10 cellular contexts compared by ENCODE assay signal in genomic region chrX:45714864-45715263, GRCh38.
DNase-seq lines count a peak whose midpoint lies in the region; ATAC-seq and TF ChIP-seq lines count a peak whose summit lies in the region.
"Had no signal": no experiment of that assay in that cellular context is flagged by ENCODE, and none has a peak within 500 bp of the region (broad histone marks: within the 10 kb centered on the region; RNA-seq: fewer than 3 reads in every experiment).

No MANE protein-coding gene starts in this region.

- no peak for TF ChIP-seq CTCF in gastroesophageal sphincter (IDR thresholded peaks at IDR 0.05)

- no peaks in the 10 kb centered on the region for H3K9me3 ChIP-seq in gastroesophageal sphincter

- no peak for TF ChIP-seq EP300 in gastroesophageal sphincter (IDR thresholded peaks at IDR 0.05)

- H3K36me3 Mint-ChIP-seq in activated naive CD4-positive, alpha-beta T cell treated with anti-CD3 and anti-CD28 coated beads for 36 hours (ENCODE audit: low read depth), result no peaks in the 10 kb centered on the region
- H3K36me3 Mint-ChIP-seq: CD8-positive, alpha-beta memory T cell had no signal

- no peaks in the 10 kb centered on the region for H3K9me3 Mint-ChIP-seq in activated naive CD4-positive, alpha-beta T cell treated with anti-CD3 and anti-CD28 coated beads for 36 hours

- no peaks in the 10 kb centered on the region for H3K4me1 ChIP-seq in gastroesophageal sphincter

- H3K4me3 Mint-ChIP-seq in activated naive CD4-positive, alpha-beta T cell treated with anti-CD3 and anti-CD28 coated beads for 36 hours, result no peak overlapping the region
- H3K4me3 Mint-ChIP-seq: CD8-positive, alpha-beta memory T cell had no signal

- no peaks in the 10 kb centered on the region for H3K27me3 ChIP-seq in gastroesophageal sphincter

- no peak overlapping the region for H3K4me3 ChIP-seq in gastroesophageal sphincter

- peak; percentile 46 for DNase-seq in activated naive CD4-positive, alpha-beta T cell treated with anti-CD3 and anti-CD28 coated beads for 36 hours
- DNase-seq in activated naive CD4-positive, alpha-beta T cell treated with anti-CD3 and anti-CD28 coated beads, Interleukin-2, amount 50 U/mL, for 16 hours, result no peak
- peak; percentile 22 for DNase-seq in NCI-H460 (ENCODE audit: extremely low read depth, low read depth)
- peak; percentile 21 for DNase-seq in stimulated activated naive CD8-positive, alpha-beta T cell treated with anti-CD3 and anti-CD28 coated beads, Interleukin-15, Interleukin-2, amounts not matched to agents 100 U/mL and 50 U/mL, for 24 hours
- DNase-seq: CD8-positive, alpha-beta memory T cell; NCI-H1048 had no signal

- no peaks in the 10 kb centered on the region for H3K36me3 ChIP-seq in gastroesophageal sphincter

- TF ChIP-seq POLR2A in gastroesophageal sphincter (IDR thresholded peaks at IDR 0.05), result no peak

- H3K27me3 Mint-ChIP-seq in activated naive CD4-positive, alpha-beta T cell treated with anti-CD3 and anti-CD28 coated beads for 36 hours (ENCODE audit: low read depth), result no peaks in the 10 kb centered on the region

- peak; percentile 32 for ATAC-seq in esophagus mucosa
- ATAC-seq in stimulated activated naive CD8-positive, alpha-beta T cell treated with anti-CD3 and anti-CD28 coated beads, Interleukin-15, Interleukin-2, amounts not matched to agents 100 U/mL and 50 U/mL, for 24 hours, result peak; percentile 40
- no peak for ATAC-seq in HG03196 (IDR thresholded peaks at IDR 0.05; ENCODE audit: unreplicated experiment)
- ATAC-seq in HG03280 (IDR thresholded peaks at IDR 0.05; ENCODE audit: unreplicated experiment), result no peak
- ATAC-seq in gastroesophageal sphincter, result no peak

- no peak overlapping the region for H3K27ac Mint-ChIP-seq in activated naive CD4-positive, alpha-beta T cell treated with anti-CD3 and anti-CD28 coated beads for 36 hours
- H3K27ac Mint-ChIP-seq: CD8-positive, alpha-beta memory T cell had no signal

- intact Hi-C loops in activated naive CD4-positive, alpha-beta T cell treated with anti-CD3 and anti-CD28 coated beads for 36 hours (cut with micrococcal nuclease), result loop anchor here (1.0 to 10.0 kb wide), 5 partner anchors 93 to 857 kb away; partner anchors contain the start of gene CHST7

- CTCF ChIA-PET in activated naive CD4-positive, alpha-beta T cell treated with anti-CD3 and anti-CD28 coated beads for 36 hours (lab: Charles Lee), result no interaction called here

- WGBS in gastroesophageal sphincter (ENCODE audit: low coverage in 1 of 2), 2 donors, result 52% methylated on average over 3 of the region's 3 CpGs; no CpG with 5 or more reads in 1 of the 2 donors

- H3K27ac ChIP-seq in gastroesophageal sphincter, result no peak overlapping the region

- H3K4me1 Mint-ChIP-seq in activated naive CD4-positive, alpha-beta T cell treated with anti-CD3 and anti-CD28 coated beads for 36 hours (ENCODE audit: low read depth), result peaks cover 58% of the 10 kb centered on the region

Comparison
In these comparisons a context has a peak if more than half of its experiments do, and no peak if none do; other contexts are left out.
1. ATAC-seq: peak in esophagus mucosa (single experiment) and stimulated activated naive CD8-positive, alpha-beta T cell treated with anti-CD3 and anti-CD28 coated beads, Interleukin-15, Interleukin-2, amounts not matched to agents 100 U/mL and 50 U/mL, for 24 hours (single experiment); none in HG03196 (single experiment), HG03280 (single experiment) and gastroesophageal sphincter (single experiment).